Comparison of ENCODE assay signal across 8 cellular contexts in genomic region chr19:48992571-48993174, GRCh38. TPM values are rescaled to one million over a fixed set of nuclear protein-coding genes. Genes with fewer than 3 reads are reported as not detected.
DNase-seq lines count a peak whose midpoint lies in the region; ATAC-seq and TF ChIP-seq lines count a peak whose summit lies in the region.

No MANE protein-coding gene starts in this region.

- peak; percentile 2 for ATAC-seq in HG02763 (IDR thresholded peaks at IDR 0.05; ENCODE audit: unreplicated experiment)
- no peak for ATAC-seq in activated T-cell treated with anti-CD3 and anti-CD28 coated beads, Interleukin-2, amount 50 U/mL, for 72 hours (replicated peaks in 1 of 2)
- peak in 1 of 2 donors; percentile 2 for ATAC-seq in gastrocnemius medialis

- no peak for TF ChIP-seq POLR2A in gastrocnemius medialis (IDR thresholded peaks at IDR 0.05)

- H3K36me3 ChIP-seq in cardiac muscle cell = peaks cover 5% of the 10 kb centered on the region
- H3K36me3 ChIP-seq in gastrocnemius medialis = peaks cover 0 to 15% of the 10 kb centered on the region in 2 donors

- H3K27ac ChIP-seq in cardiac muscle cell (peak overlapping the region; percentile 87), gastrocnemius medialis (peak overlapping the region; percentile 93 to 100 (median 99))

- peak overlapping the region; percentile 90 to 99 for H3K4me3 Mint-ChIP-seq in activated T-cell treated with anti-CD3 and anti-CD28 coated beads, Interleukin-2, amount 50 U/mL, for 72 hours

- H3K4me3 ChIP-seq in cardiac muscle cell (peak overlapping the region; percentile 63), gastrocnemius medialis (peak overlapping the region; percentile 75 to 99 (median 84))

- in situ Hi-C loops in gastrocnemius medialis (cut with MboI; ENCODE audit: low sequenced_read_pairs in 4 of 4) = no loop called here

- intact Hi-C loops in gastrocnemius medialis (cut with DNase I; ENCODE audit: low total_unique reads) = loop anchor here (1.0 to 10.0 kb wide), 7 partner anchors 27 to 822 kb away; partner anchors contain the start of genes EMP3, FTL, FUZ and KCNA7

- H3K27ac Mint-ChIP-seq in activated T-cell treated with anti-CD3 and anti-CD28 coated beads, Interleukin-2, amount 50 U/mL, for 72 hours = peak overlapping the region; percentile 34

- no peaks in the 10 kb centered on the region for H3K9me3 Mint-ChIP-seq in activated T-cell treated with anti-CD3 and anti-CD28 coated beads, Interleukin-2, amount 50 U/mL, for 72 hours

- H3K27me3 ChIP-seq in cardiac muscle cell (no peaks in the 10 kb centered on the region), gastrocnemius medialis (no peaks in the 10 kb centered on the region)

- peaks cover 7% of the 10 kb centered on the region in 2 donors for H3K36me3 Mint-ChIP-seq in activated T-cell treated with anti-CD3 and anti-CD28 coated beads, Interleukin-2, amount 50 U/mL, for 72 hours (ENCODE audit: insufficient read depth in 2 of 2)

- DNase-seq in COLO668 (lab: John Stamatoyannopoulos, UW; ENCODE audit: unreplicated experiment) (peak; percentile 43), cardiac muscle cell (ENCODE audit: low read depth in 1 of 2, low spot score in 1 of 2) (no peak), gastrocnemius medialis (no peak), H4 (ENCODE audit: low spot score) (no peak), NCI-H2196 (lab: John Stamatoyannopoulos, UW; ENCODE audit: unreplicated experiment) (no peak), NCI-H2081 (lab: John Stamatoyannopoulos, UW) (no peak)
- DNase-seq in activated T-cell treated with anti-CD3 and anti-CD28 coated beads, Interleukin-2, amount 50 U/mL, for 72 hours = peak; percentile 37

- H3K9me3 ChIP-seq in cardiac muscle cell (ENCODE audit: low read depth) (no peaks in the 10 kb centered on the region), gastrocnemius medialis (no peaks in the 10 kb centered on the region)

- no peak for TF ChIP-seq CTCF in cardiac muscle cell (IDR thresholded peaks at IDR 0.05; ENCODE audit: low read depth, low read length)
- no peak for TF ChIP-seq CTCF in gastrocnemius medialis (IDR thresholded peaks at IDR 0.05 in 4 of 5, conservative IDR thresholded peaks at IDR 0.05 in 1 of 5)

- no peaks in the 10 kb centered on the region for H3K27me3 Mint-ChIP-seq in activated T-cell treated with anti-CD3 and anti-CD28 coated beads, Interleukin-2, amount 50 U/mL, for 72 hours (ENCODE audit: low read depth)

- H3K4me1 Mint-ChIP-seq in activated T-cell treated with anti-CD3 and anti-CD28 coated beads, Interleukin-2, amount 50 U/mL, for 72 hours (ENCODE audit: low read depth) = peaks cover 46% of the 10 kb centered on the region

- peaks cover 15% of the 10 kb centered on the region for H3K4me1 ChIP-seq in cardiac muscle cell (ENCODE audit: low read depth)
- H3K4me1 ChIP-seq in gastrocnemius medialis = peaks cover 51% of the 10 kb centered on the region in 2 donors

RNA-seq across cellular contexts. Expression of gene GYS1, which starts 0.4 kb away (rescaled TPM):
- total RNA-seq in activated T-cell treated with anti-CD3 and anti-CD28 coated beads, Interleukin-2, amount 50 U/mL, for 72 hours = 10 to 100 TPM; 25.9 to 29.4 TPM
- total RNA-seq in cardiac muscle cell = 155 and 165 TPM in 2 replicates
- polyA plus RNA-seq in cardiac muscle cell = 175 and 195 TPM in 2 replicates
- total RNA-seq in gastrocnemius medialis = 100 to 1,000 TPM; 110 to 221 (median 126) TPM
- total RNA-seq in H4 (2014; rRNA removed; shearing (Covaris generic)) = 31.7 and 31.9 TPM in 2 replicates

RNA-seq across cellular contexts. Expression of gene RUVBL2, which starts 1.0 kb away (rescaled TPM):
- 10 to 100 TPM; 83.4 to 92.5 TPM for total RNA-seq in activated T-cell treated with anti-CD3 and anti-CD28 coated beads, Interleukin-2, amount 50 U/mL, for 72 hours
- total RNA-seq in cardiac muscle cell (240 and 294 TPM in 2 replicates), gastrocnemius medialis (100 to 1,000 TPM; 134 to 185 (median 146) TPM)
- polyA plus RNA-seq in cardiac muscle cell = 128 and 167 TPM in 2 replicates
- 353 and 374 TPM in 2 replicates for total RNA-seq in H4 (2014; rRNA removed; shearing (Covaris generic))

RNA-seq across cellular contexts. Expression of gene LHB, which starts 24.2 kb away (rescaled TPM):
- not detected for total RNA-seq in activated T-cell treated with anti-CD3 and anti-CD28 coated beads, Interleukin-2, amount 50 U/mL, for 72 hours
- total RNA-seq in cardiac muscle cell (1.8 TPM in 1 of 2 replicates, not detected in the other), gastrocnemius medialis (1 to 10 TPM in 1 of 4 donors, not detected in 3; 1.9 TPM)
- 2.7 TPM in 1 of 2 replicates, not detected in the other for polyA plus RNA-seq in cardiac muscle cell
- total RNA-seq in H4 (2014; rRNA removed; shearing (Covaris generic)) = not detected in 2 replicates

RNA-seq across cellular contexts. Expression of gene FTL, which starts 27.6 kb away (rescaled TPM):
- 100 to 1,000 TPM; 681 to 811 TPM for total RNA-seq in activated T-cell treated with anti-CD3 and anti-CD28 coated beads, Interleukin-2, amount 50 U/mL, for 72 hours
- total RNA-seq in cardiac muscle cell = 760 and 891 TPM in 2 replicates
- 1,227 and 1,335 TPM in 2 replicates for polyA plus RNA-seq in cardiac muscle cell
- total RNA-seq in gastrocnemius medialis = 1,000 to 10,000 TPM in 3 of 4 donors, 100 to 1,000 TPM in 1; 894 to 1,364 (median 1,121) TPM
- total RNA-seq in H4 (2014; rRNA removed; shearing (Covaris generic)) = 22,782 and 25,960 TPM in 2 replicates

RNA-seq across cellular contexts. Expression of gene CGB3, which starts 31.5 kb away (rescaled TPM):
- not detected for total RNA-seq in activated T-cell treated with anti-CD3 and anti-CD28 coated beads, Interleukin-2, amount 50 U/mL, for 72 hours
- total RNA-seq in cardiac muscle cell (not detected in 2 replicates), gastrocnemius medialis (not detected)
- 0.26 TPM in 1 of 2 replicates, not detected in the other for polyA plus RNA-seq in cardiac muscle cell
- not detected in 2 replicates for total RNA-seq in H4 (2014; rRNA removed; shearing (Covaris generic))

Comparison
In these comparisons a context has a peak if more than half of its experiments do, and no peak if none do; other contexts are left out.
1. DNase-seq: peak in COLO668 (single experiment) and activated T-cell treated with anti-CD3 and anti-CD28 coated beads, Interleukin-2, amount 50 U/mL, for 72 hours (2 of 2); none in cardiac muscle cell (0 of 2), gastrocnemius medialis (0 of 2), H4 (single experiment), NCI-H2196 (single experiment) and NCI-H2081 (0 of 2).